20 cellular contexts compared by ENCODE assay signal in the genomic region with DNA sequence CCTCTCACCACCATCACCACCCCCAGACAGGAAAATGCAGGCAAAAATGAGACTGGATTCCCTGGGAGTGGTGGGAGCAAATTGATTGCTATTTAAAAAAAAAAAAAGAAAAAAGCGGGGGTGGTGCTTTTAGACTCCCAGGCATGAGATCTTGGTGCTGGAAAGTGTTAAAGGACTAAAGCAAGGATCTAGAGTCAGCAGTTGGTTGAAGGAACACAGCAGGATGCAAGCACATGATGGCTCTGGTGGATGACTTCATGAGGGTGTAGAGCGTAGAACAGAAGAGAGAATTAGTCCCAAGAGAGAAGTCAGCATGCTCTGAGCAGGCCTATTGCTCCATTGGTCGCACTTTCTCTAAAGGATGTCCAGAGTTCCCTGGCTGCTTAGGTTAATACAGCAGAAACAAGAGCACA.
DNase-seq lines count a peak whose midpoint lies in the region; ATAC-seq, FAIRE-seq and TF ChIP-seq lines count a peak whose summit lies in the region.
"Had no signal": no experiment of that assay in that cellular context is flagged by ENCODE, and none has a peak within 500 bp of the region (broad histone marks: within the 10 kb centered on the region; RNA-seq: fewer than 3 reads in every experiment).

No MANE protein-coding gene starts in this region.

- H3K9me3 ChIP-seq in heart right ventricle: no peaks in the 10 kb centered on the region
- no peaks in the 10 kb centered on the region for H3K9me3 ChIP-seq in smooth muscle cell (replicated peaks; ENCODE audit: low read depth)

- H3K27ac ChIP-seq in heart right ventricle (no peak overlapping the region), smooth muscle cell (ENCODE audit: low read depth) (peak overlapping the region; percentile 92)

- H3K79me2 ChIP-seq in smooth muscle cell (ENCODE audit: low read depth): no peaks in the 10 kb centered on the region

- TF ChIP-seq CTCF in astrocyte of the spinal cord (IDR thresholded peaks at IDR 0.05; ENCODE audit: low read depth, low read length) (no peak), heart right ventricle (IDR thresholded peaks at IDR 0.05) (no peak), smooth muscle cell (IDR thresholded peaks at IDR 0.05; ENCODE audit: borderline replicate concordance, insufficient read depth, poor library complexity, severe bottlenecking) (no peak)

- H3K9ac ChIP-seq in smooth muscle cell (ENCODE audit: low read depth): peak overlapping the region; percentile 63

- H3F3A ChIP-seq in smooth muscle cell (ENCODE audit: low read depth): peaks cover 14% of the 10 kb centered on the region

- intact Hi-C loops in heart right ventricle (cut with DNase I): no loop called here

- peak overlapping the region; percentile 62 for H3K4me2 ChIP-seq in smooth muscle cell

- FAIRE-seq in H54 (lab: Jason Lieb, UNC): peak; percentile 43
- FAIRE-seq: bronchial epithelial cell, GM12892, keratinocyte, RCC 7860 had no signal

- WGBS in heart right ventricle, 2 donors: 67 to 69% methylated on average over 3 of the region's 3 CpGs
- WGBS in smooth muscle cell (ENCODE audit: low lambda C conversion rate): 52% methylated on average over 3 of the region's 3 CpGs

- H3K9me3 Mint-ChIP-seq in activated T-cell treated with anti-CD3 and anti-CD28 coated beads, Interleukin-2, amount 50 U/mL, for 4 hours: no peaks in the 10 kb centered on the region
- H3K9me3 Mint-ChIP-seq: CD4-positive, alpha-beta T cell; T-helper 2 cell treated with Interferon-gamma antibody and Interleukin-4, amounts not matched to agents 5 μg/mL and 100 μg/mL, for 36 hours had no signal

- no peaks in the 10 kb centered on the region for H3K27me3 Mint-ChIP-seq in activated T-cell treated with anti-CD3 and anti-CD28 coated beads, Interleukin-2, amount 50 U/mL, for 4 hours (ENCODE audit: low read depth)

- in situ Hi-C loops in astrocyte of the spinal cord (cut with HindIII; ENCODE audit: low sequenced_read_pairs): no loop called here
- in situ Hi-C loops in KBM-7 (cut with MboI; ENCODE audit: low pct_unique_long_range_greater_than_20kb, low sequenced_read_pairs): no loop called here

- no peaks in the 10 kb centered on the region for H3K36me3 ChIP-seq in heart right ventricle
- no peaks in the 10 kb centered on the region for H3K36me3 ChIP-seq in smooth muscle cell (ENCODE audit: low read depth)

- H3K4me1 ChIP-seq in heart right ventricle (no peaks in the 10 kb centered on the region), smooth muscle cell (ENCODE audit: low read depth) (no peaks in the 10 kb centered on the region)

- ATAC-seq in heart right ventricle: peak in 7 of 8 donors; percentile 33 to 96 (median 93)
- no peak for ATAC-seq in activated T-cell treated with anti-CD3 and anti-CD28 coated beads, Interleukin-2, amount 50 U/mL, for 4 hours

- H3K27me3 ChIP-seq in heart right ventricle (peaks cover 0 to 3% (median 0%) of the 10 kb centered on the region in 7 donors), smooth muscle cell (ENCODE audit: low read depth) (no peaks in the 10 kb centered on the region)

- H4K20me1 ChIP-seq in smooth muscle cell (ENCODE audit: low read depth): no peaks in the 10 kb centered on the region

- no peak overlapping the region for H3K4me3 Mint-ChIP-seq in activated T-cell treated with anti-CD3 and anti-CD28 coated beads, Interleukin-2, amount 50 U/mL, for 4 hours
- H3K4me3 Mint-ChIP-seq: CD4-positive, alpha-beta T cell; T-helper 2 cell treated with Interferon-gamma antibody and Interleukin-4, amounts not matched to agents 5 μg/mL and 100 μg/mL, for 36 hours had no signal

- H3K36me3 Mint-ChIP-seq in activated T-cell treated with anti-CD3 and anti-CD28 coated beads, Interleukin-2, amount 50 U/mL, for 4 hours (ENCODE audit: insufficient read depth): no peaks in the 10 kb centered on the region

- H2AFZ ChIP-seq in smooth muscle cell (ENCODE audit: low read depth): peak overlapping the region; percentile 81

- no peaks in the 10 kb centered on the region for H3K4me1 Mint-ChIP-seq in activated T-cell treated with anti-CD3 and anti-CD28 coated beads, Interleukin-2, amount 50 U/mL, for 4 hours (ENCODE audit: low read depth)

- TF ChIP-seq POLR2A in H54 (IDR thresholded peaks at IDR 0.05; ENCODE audit: low read depth, low read length): no peak

- no peak for DNase-seq in H54 (ENCODE audit: insufficient read length, low spot score)
- peak; percentile 89 for DNase-seq in astrocyte of the spinal cord (ENCODE audit: low read depth, low spot score)
- no peak for DNase-seq in heart right ventricle
- DNase-seq in smooth muscle cell (lab: John Stamatoyannopoulos, UW; ENCODE audit: unreplicated experiment): no peak
- DNase-seq in activated T-cell treated with anti-CD3 and anti-CD28 coated beads, Interleukin-2, amount 50 U/mL, for 4 hours: no peak
- no peak for DNase-seq in cerebellum (ENCODE audit: low spot score)
- no peak for DNase-seq in HT-29 (ENCODE audit: low spot score)
- no peak for DNase-seq in KBM-7
- DNase-seq: activated CD4-positive, alpha-beta T cell treated with anti-CD3 and anti-CD28 coated beads for 1 hour; activated naive CD4-positive, alpha-beta T cell treated with anti-CD3 and anti-CD28 coated beads, Interleukin-2, amount 50 U/mL, for 16 hours; CD4-positive, alpha-beta T cell; effector memory CD4-positive, alpha-beta T cell; NCI-H2081; NCI-H526 treated with DMSO at 0.1 percent for 48 hours; occipital lobe had no signal

- H3K4me3 ChIP-seq in astrocyte of the spinal cord (ENCODE audit: low read depth, low read length): no peak overlapping the region
- no peak overlapping the region for H3K4me3 ChIP-seq in heart right ventricle
- H3K4me3 ChIP-seq in smooth muscle cell: no peak overlapping the region

Comparison
In these comparisons a context has a peak if more than half of its experiments do, and no peak if none do; other contexts are left out.
1. ATAC-seq: peak in heart right ventricle (7 of 8); none in activated T-cell treated with anti-CD3 and anti-CD28 coated beads, Interleukin-2, amount 50 U/mL, for 4 hours (0 of 2).